ENCODE assay signal across 8 cellular contexts in genomic region chr7:56092789-56093531, GRCh38. TPM values are rescaled to one million over a fixed set of nuclear protein-coding genes. Genes with fewer than 3 reads are reported as not detected.
DNase-seq lines count a peak whose midpoint lies in the region; ATAC-seq, FAIRE-seq and TF ChIP-seq lines count a peak whose summit lies in the region.

Gene PHKG1 (minus strand): TSS chr7:56092952. CDS start chr7:56088941, 4,011 bp downstream.

- WGBS in testis, 2 donors, result 40 to 62% methylated on average over 16 to 19 of the region's 19 CpGs

- peak; percentile 47 for TF ChIP-seq CTCF in cardiac fibroblast (IDR thresholded peaks at IDR 0.05; ENCODE audit: low read depth, low read length)
- TF ChIP-seq CTCF in testis (IDR thresholded peaks at IDR 0.05), result peak in 1 of 3 experiments; percentile 41

- H3K36me3 ChIP-seq in testis (ENCODE audit: low read depth, missing control alignments), result no peaks in the 10 kb centered on the region

- peaks cover 13% of the 10 kb centered on the region for H3K4me1 ChIP-seq in testis

- H3K27me3 ChIP-seq in testis, result no peaks in the 10 kb centered on the region

- TF ChIP-seq POLR2A in testis (IDR thresholded peaks at IDR 0.05) (no peak), GM12892 (IDR thresholded peaks at IDR 0.05; ENCODE audit: low read depth, low read length) (no peak)

- ATAC-seq in left lobe of liver, result peak; percentile 97
- no peak for ATAC-seq in HG03025 (IDR thresholded peaks at IDR 0.05; ENCODE audit: low FRiP score, unreplicated experiment)
- ATAC-seq in HG03442 (IDR thresholded peaks at IDR 0.05; ENCODE audit: unreplicated experiment), result no peak

- H3K9me3 ChIP-seq in testis, result no peaks in the 10 kb centered on the region

- DNase-seq in DMS53 treated with DMSO at 0.1 percent for 48 hours (lab: John Stamatoyannopoulos, UW; ENCODE audit: unreplicated experiment) (peak; percentile 11), NCI-H2107 (lab: John Stamatoyannopoulos, UW) (peak; percentile 43), cardiac fibroblast (ENCODE audit: low read depth in 2 of 2) (peak; percentile 81 to 90), left lobe of liver (ENCODE audit: low spot score) (peak; percentile 90), testis (peak; percentile 79), GM12892 (ENCODE audit: insufficient read length) (no peak)

- FAIRE-seq in GM12892 (lab: Jason Lieb, UNC), result no peak

- intact Hi-C loops in testis (cut with DNase I; ENCODE audit: low total_unique reads), result no loop called here

- H3K4me3 ChIP-seq in cardiac fibroblast (replicated peaks in 1 of 2; ENCODE audit: low read depth in 2 of 2, low read length in 2 of 2), result no peak within 1 kb of the TSS
- H3K4me3 ChIP-seq in testis, result no peak within 1 kb of the TSS

- H3K27ac ChIP-seq in testis, result peak within 1 kb of the TSS in 1 of 2 donors; percentile 29

RNA-seq across cellular contexts. Expression of gene PHKG1, which starts in this region (rescaled TPM):
- total RNA-seq in left lobe of liver (0.78 TPM), testis (1 to 10 TPM; 1.5 to 2.8 TPM)
- 2.1 TPM for polyA plus RNA-seq in testis (ENCODE audit: insufficient read depth, low read depth, low replicate concordance)
- polyA plus RNA-seq in GM12892 (2012; ENCODE audit: missing spikeins), result 2.1 TPM

Comparison
In these comparisons a context has a peak if more than half of its experiments do, and no peak if none do; other contexts are left out.
1. Peak in DNase-seq and ATAC-seq in left lobe of liver; RNA of the gene not detected or under 1 TPM.